Comparison of ENCODE assay signal across 8 cellular contexts in the genomic region with DNA sequence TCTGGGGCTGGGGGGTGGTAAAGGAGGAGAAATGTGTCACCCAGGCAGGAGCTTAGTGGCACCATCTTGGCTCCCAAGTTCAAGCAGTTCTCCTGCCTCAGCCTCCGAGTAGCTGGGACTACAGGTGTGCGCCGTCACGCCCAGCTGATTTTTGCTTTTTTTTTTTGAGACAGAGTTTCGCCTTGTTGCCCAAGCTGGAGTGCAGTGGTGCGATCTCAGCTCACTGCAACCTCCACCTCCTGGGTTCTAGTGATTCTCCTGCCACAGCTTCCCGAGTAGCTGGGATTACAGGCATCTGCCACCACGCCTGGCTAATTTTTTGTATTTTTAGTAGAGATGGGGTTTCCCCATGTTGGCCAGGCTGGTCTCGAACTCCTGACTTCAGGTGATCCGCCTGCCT.
DNase-seq lines count a peak whose midpoint lies in the region; ATAC-seq and TF ChIP-seq lines count a peak whose summit lies in the region.
"Not testable (repeated sequence)": the region's sequence is repeated elsewhere in the genome, so short reads cannot be mapped to it uniquely, and the experiment has no call there.

No MANE protein-coding gene starts in this region.

- peak overlapping the region; percentile 97 for H3K4me3 Mint-ChIP-seq in activated T-helper 17 cell treated with anti-CD3 and anti-CD28 coated beads, Interleukin-2, amount 50 U/mL, for 72 hours
- H3K4me3 Mint-ChIP-seq in endodermal cell, result peak overlapping the region; percentile 95
- peak overlapping the region in 9 of 10 donors; percentile 16 to 99 (median 63) for H3K4me3 Mint-ChIP-seq in naive thymus-derived CD4-positive, alpha-beta T cell

- intact Hi-C loops in PC-9 (cut with micrococcal nuclease; ENCODE audit: unreplicated experiment); naive thymus-derived CD4-positive, alpha-beta T cell (cut with micrococcal nuclease); stomach (cut with DNase I; ENCODE audit: low total_unique reads): not testable (repeated sequence)

- H3K4me1 Mint-ChIP-seq in activated T-helper 17 cell treated with anti-CD3 and anti-CD28 coated beads, Interleukin-2, amount 50 U/mL, for 72 hours, result peaks cover 32% of the 10 kb centered on the region
- peaks cover 41% of the 10 kb centered on the region for H3K4me1 Mint-ChIP-seq in endodermal cell
- peaks cover 36 to 45% (median 41%) of the 10 kb centered on the region in 7 donors for H3K4me1 Mint-ChIP-seq in naive thymus-derived CD4-positive, alpha-beta T cell

- H3F3A ChIP-seq in PC-9 (ENCODE audit: insufficient read depth, low read depth), result peaks cover 32% of the 10 kb centered on the region

- peak; percentile 10 for DNase-seq in DMS53 (lab: John Stamatoyannopoulos, UW)
- DNase-seq in PC-9, result peak in 1 of 2 experiments; percentile 17
- not testable (repeated sequence) for DNase-seq in endodermal cell; naive thymus-derived CD4-positive, alpha-beta T cell; stomach

- H3K9me2 ChIP-seq in PC-9 (ENCODE audit: insufficient read depth), result not testable (repeated sequence)

- not testable (repeated sequence) for H3K9me3 Mint-ChIP-seq in activated T-helper 17 cell treated with anti-CD3 and anti-CD28 coated beads, Interleukin-2, amount 50 U/mL, for 72 hours; endodermal cell; naive thymus-derived CD4-positive, alpha-beta T cell

- H3K9me3 ChIP-seq in PC-9 (ENCODE audit: insufficient read depth, low read depth); endodermal cell (ENCODE audit: control insufficient read depth, low read length); naive thymus-derived CD4-positive, alpha-beta T cell (ENCODE audit: control insufficient read depth in 2 of 3, low read length in 3 of 3); stomach: not testable (repeated sequence)

- H3K27me3 ChIP-seq in PC-9 (ENCODE audit: insufficient read depth, low read depth); endodermal cell (ENCODE audit: control insufficient read depth, insufficient read depth, low read length, poor library complexity, severe bottlenecking); naive thymus-derived CD4-positive, alpha-beta T cell (ENCODE audit: control insufficient read depth in 2 of 2, insufficient read depth in 2 of 2, low read length in 2 of 2); stomach: not testable (repeated sequence)

- peaks cover 74% of the 10 kb centered on the region for H3K36me3 Mint-ChIP-seq in activated T-helper 17 cell treated with anti-CD3 and anti-CD28 coated beads, Interleukin-2, amount 50 U/mL, for 72 hours (ENCODE audit: low read depth)
- peaks cover 21% of the 10 kb centered on the region for H3K36me3 Mint-ChIP-seq in endodermal cell (ENCODE audit: low read depth)
- peaks cover 0 to 17% (median 0%) of the 10 kb centered on the region in 5 donors for H3K36me3 Mint-ChIP-seq in naive thymus-derived CD4-positive, alpha-beta T cell

- H3K4me1 ChIP-seq in PC-9 (replicated peaks; ENCODE audit: insufficient read depth), result peaks cover 62% of the 10 kb centered on the region
- not testable (repeated sequence) for H3K4me1 ChIP-seq in endodermal cell (ENCODE audit: control insufficient read depth, insufficient read depth, low read length); naive thymus-derived CD4-positive, alpha-beta T cell (ENCODE audit: control insufficient read depth in 2 of 2, insufficient read depth in 2 of 2, low read length in 2 of 2)
- H3K4me1 ChIP-seq in stomach, result peaks cover 57 to 76% (median 60%) of the 10 kb centered on the region in 4 donors

- peak overlapping the region; percentile 68 for H3K27ac ChIP-seq in PC-9
- H3K27ac ChIP-seq in endodermal cell (ENCODE audit: low read depth, low read length); naive thymus-derived CD4-positive, alpha-beta T cell (ENCODE audit: low read depth, low read length): not testable (repeated sequence)
- peak overlapping the region; percentile 48 to 90 (median 82) for H3K27ac ChIP-seq in stomach

- H4K20me1 ChIP-seq in PC-9 (ENCODE audit: insufficient read depth), result peaks cover 50% of the 10 kb centered on the region

- not testable (repeated sequence) for TF ChIP-seq EP300 in stomach (IDR thresholded peaks at IDR 0.05)

- POLR2A ChIA-PET in PC-9 (lab: Charles Lee; ENCODE audit: unreplicated experiment); naive thymus-derived CD4-positive, alpha-beta T cell (lab: Charles Lee): not testable (repeated sequence)

- not testable (repeated sequence) for H3K9ac ChIP-seq in endodermal cell (ENCODE audit: extremely low read depth, low read length, poor library complexity, severe bottlenecking)

- BruUV-seq in PC-9 (replicated peaks; lab: Mats Ljungman, UMichigan), result not testable (repeated sequence)

- H3K4me3 ChIP-seq in PC-9 (peak overlapping the region; percentile 49; the same call in 1 of the 2 replicates), endodermal cell (ENCODE audit: low read length) (peak overlapping the region; percentile 69), stomach (peak overlapping the region in 3 of 4 donors; percentile 1 to 21 (median 21))
- H3K4me3 ChIP-seq in naive thymus-derived CD4-positive, alpha-beta T cell (ENCODE audit: low read length), result not testable (repeated sequence)

- TF ChIP-seq CTCF in PC-9 (conservative IDR thresholded peaks at IDR 0.05); endodermal cell (conservative IDR thresholded peaks at IDR 0.05); stomach (IDR thresholded peaks at IDR 0.05): not testable (repeated sequence)

- H2AFZ ChIP-seq in PC-9, result not testable (repeated sequence)

- CTCF ChIA-PET in PC-9 (lab: Charles Lee); naive thymus-derived CD4-positive, alpha-beta T cell (lab: Charles Lee): not testable (repeated sequence)

- peak overlapping the region; percentile 100 for H3K27ac Mint-ChIP-seq in activated T-helper 17 cell treated with anti-CD3 and anti-CD28 coated beads, Interleukin-2, amount 50 U/mL, for 72 hours
- not testable (repeated sequence) for H3K27ac Mint-ChIP-seq in endodermal cell
- peak overlapping the region in 4 of 9 donors; percentile 51 to 98 (median 74) for H3K27ac Mint-ChIP-seq in naive thymus-derived CD4-positive, alpha-beta T cell

- H3K4me2 ChIP-seq in PC-9, result peak overlapping the region; percentile 78

- peaks cover 74% of the 10 kb centered on the region for H3K79me2 ChIP-seq in PC-9 (ENCODE audit: low read depth)

- not testable (repeated sequence) for H3K27me3 Mint-ChIP-seq in activated T-helper 17 cell treated with anti-CD3 and anti-CD28 coated beads, Interleukin-2, amount 50 U/mL, for 72 hours; naive thymus-derived CD4-positive, alpha-beta T cell
- peaks cover 26% of the 10 kb centered on the region for H3K27me3 Mint-ChIP-seq in endodermal cell (ENCODE audit: insufficient read depth)

- 76 to 85% methylated on average over 6 to 8 of the region's 10 CpGs for WGBS in endodermal cell (ENCODE audit: insufficient coverage in 1 of 2, insufficient read length in 1 of 2), 2 experiments
- 57 to 76% (median 61%) methylated on average over 10 of the region's 10 CpGs for WGBS in stomach, 5 donors

- not testable (repeated sequence) for TF ChIP-seq POLR2A in stomach (IDR thresholded peaks at IDR 0.05)

- H3K36me3 ChIP-seq in PC-9 (ENCODE audit: low read depth), result peaks cover 12% of the 10 kb centered on the region
- H3K36me3 ChIP-seq in endodermal cell (ENCODE audit: control insufficient read depth, insufficient read depth, low read length), result peaks cover 15% of the 10 kb centered on the region
- H3K36me3 ChIP-seq in naive thymus-derived CD4-positive, alpha-beta T cell (ENCODE audit: control insufficient read depth in 2 of 3, insufficient read depth in 3 of 3, low read length in 3 of 3); stomach: not testable (repeated sequence)

- peak; percentile 14 for ATAC-seq in GM21381 (IDR thresholded peaks at IDR 0.05; ENCODE audit: unreplicated experiment)
- ATAC-seq in HG03354 (IDR thresholded peaks at IDR 0.05; ENCODE audit: poor library complexity, severe bottlenecking, unreplicated experiment), result peak; percentile 29
- ATAC-seq in activated T-helper 17 cell treated with anti-CD3 and anti-CD28 coated beads, Interleukin-2, amount 50 U/mL, for 72 hours (replicated peaks); naive thymus-derived CD4-positive, alpha-beta T cell: not testable (repeated sequence)
